In the genomic region with DNA sequence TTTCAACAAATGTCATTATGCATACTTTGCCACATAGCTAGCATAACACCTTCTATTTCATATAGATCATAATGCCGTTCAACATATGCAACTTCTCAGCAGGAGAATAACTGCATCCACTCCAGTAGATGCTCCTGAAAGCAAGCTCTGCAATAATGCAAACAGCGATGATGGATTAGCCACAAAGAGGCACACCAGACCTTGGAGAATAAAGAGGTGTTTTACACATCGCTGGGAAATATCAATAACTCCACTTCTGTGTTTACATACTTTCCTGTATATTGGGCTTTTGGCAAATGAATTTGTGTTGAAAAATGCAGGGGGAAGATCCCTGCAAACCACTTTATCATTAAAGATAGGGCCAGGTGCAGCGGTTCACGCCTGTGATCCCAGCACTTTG, we compare ENCODE assay signal across 19 cellular contexts.
"Had no signal": no experiment of that assay in that cellular context is flagged by ENCODE, and none has a peak within 500 bp of the region (broad histone marks: within the 10 kb centered on the region; RNA-seq: fewer than 3 reads in every experiment).

No MANE protein-coding gene starts in this region.

- DNase-seq: dorsolateral prefrontal cortex; effector CD8-positive, alpha-beta T cell; foreskin melanocyte; head of caudate nucleus; left colon; left ventricle myocardium superior; mesenchymal stem cell; midbrain; psoas muscle; retina; right lobe of liver; stimulated activated CD4-positive, alpha-beta T cell treated with anti-CD3 and anti-CD28 coated beads, Interleukin-4, amount 100 ng/mL, for 24 hours; tibial artery; upper lobe of right lung had no signal

- H3K36me3 ChIP-seq: right lobe of liver, tibial artery, upper lobe of right lung, vagina had no signal

- H3K36me3 Mint-ChIP-seq: natural killer cell treated with Interleukin-12 subunit alpha and Interleukin-12 subunit beta and Interleukin-15 and Interleukin-18, amount 100 ng/mL, for 72 hours; stimulated activated memory B cell treated with anti-CD40 and anti-IgM and Interleukin-4, amounts not matched to agents 10 μg/mL and 1 μg/mL and 100 μg/mL, for 72 hours had no signal

- H3K4me1 Mint-ChIP-seq: stimulated activated memory B cell treated with anti-CD40 and anti-IgM and Interleukin-4, amounts not matched to agents 10 μg/mL and 1 μg/mL and 100 μg/mL, for 72 hours had no signal

- H3K9me3 ChIP-seq: psoas muscle, right lobe of liver, tibial artery, upper lobe of right lung, vagina had no signal

- ATAC-seq: left colon; left ventricle myocardium superior; natural killer cell treated with Interleukin-12 subunit alpha and Interleukin-12 subunit beta and Interleukin-15 and Interleukin-18, amount 100 ng/mL, for 72 hours; psoas muscle; right lobe of liver; stimulated activated memory B cell treated with anti-CD40 and anti-IgM and Interleukin-4, amounts not matched to agents 10 μg/mL and 1 μg/mL and 100 μg/mL, for 72 hours; upper lobe of right lung had no signal

- H3K9me3 Mint-ChIP-seq: natural killer cell treated with Interleukin-12 subunit alpha and Interleukin-12 subunit beta and Interleukin-15 and Interleukin-18, amount 100 ng/mL, for 72 hours; stimulated activated memory B cell treated with anti-CD40 and anti-IgM and Interleukin-4, amounts not matched to agents 10 μg/mL and 1 μg/mL and 100 μg/mL, for 72 hours; stimulated activated naive CD8-positive, alpha-beta T cell treated with anti-CD3 and anti-CD28 coated beads, Interleukin-15, Interleukin-2, amounts not matched to agents 100 ng/mL and 50 ng/mL, for 24 hours had no signal

- H3K27ac Mint-ChIP-seq: natural killer cell treated with Interleukin-12 subunit alpha and Interleukin-12 subunit beta and Interleukin-15 and Interleukin-18, amount 100 ng/mL, for 72 hours; stimulated activated memory B cell treated with anti-CD40 and anti-IgM and Interleukin-4, amounts not matched to agents 10 μg/mL and 1 μg/mL and 100 μg/mL, for 72 hours; stimulated activated naive CD8-positive, alpha-beta T cell treated with anti-CD3 and anti-CD28 coated beads, Interleukin-15, Interleukin-2, amounts not matched to agents 100 ng/mL and 50 ng/mL, for 24 hours had no signal

- H3K4me3 Mint-ChIP-seq: natural killer cell treated with Interleukin-12 subunit alpha and Interleukin-12 subunit beta and Interleukin-15 and Interleukin-18, amount 100 ng/mL, for 72 hours; stimulated activated memory B cell treated with anti-CD40 and anti-IgM and Interleukin-4, amounts not matched to agents 10 μg/mL and 1 μg/mL and 100 μg/mL, for 72 hours; stimulated activated naive CD8-positive, alpha-beta T cell treated with anti-CD3 and anti-CD28 coated beads, Interleukin-15, Interleukin-2, amounts not matched to agents 100 ng/mL and 50 ng/mL, for 24 hours had no signal

- H3K27ac ChIP-seq: dorsolateral prefrontal cortex, hepatocyte, psoas muscle, right lobe of liver, tibial artery, upper lobe of right lung, vagina had no signal
